ENCODE assay signal across 2 cellular contexts in genomic region chr12:49892084-49892731, GRCh38.
TF ChIP-seq lines count a peak whose summit lies in the region.

No MANE protein-coding gene starts in this region.

TF ChIP-seq in SK-N-SH, 30 proteins besides CTCF, POLR2A, EP300 and RAD21:
- TF ChIP-seq PBX3 (IDR thresholded peaks at IDR 0.05) = no peak
- peak; percentile 81 for TF ChIP-seq GATA2 (CRISPR knock-in tag; IDR thresholded peaks at IDR 0.05)

TF ChIP-seq in SK-N-SH treated with all-trans-retinoic acid at 6 μM for 48 hours, 23 proteins besides CTCF, POLR2A, EP300 and RAD21:
- TF ChIP-seq PATZ1 (CRISPR knock-in tag; IDR thresholded peaks at IDR 0.05; ENCODE audit: borderline replicate concordance) (no peak), TOX (CRISPR knock-in tag; IDR thresholded peaks at IDR 0.05; ENCODE audit: borderline replicate concordance) (no peak), OSR1 (CRISPR knock-in tag; IDR thresholded peaks at IDR 0.05) (no peak), GLIS3 (CRISPR knock-in tag; IDR thresholded peaks at IDR 0.05) (no peak)
TF ChIP-seq in SK-N-SH treated with all-trans-retinoic acid at 6 μM for 48 hours: peak in this region for 0.
